In the genomic region with DNA sequence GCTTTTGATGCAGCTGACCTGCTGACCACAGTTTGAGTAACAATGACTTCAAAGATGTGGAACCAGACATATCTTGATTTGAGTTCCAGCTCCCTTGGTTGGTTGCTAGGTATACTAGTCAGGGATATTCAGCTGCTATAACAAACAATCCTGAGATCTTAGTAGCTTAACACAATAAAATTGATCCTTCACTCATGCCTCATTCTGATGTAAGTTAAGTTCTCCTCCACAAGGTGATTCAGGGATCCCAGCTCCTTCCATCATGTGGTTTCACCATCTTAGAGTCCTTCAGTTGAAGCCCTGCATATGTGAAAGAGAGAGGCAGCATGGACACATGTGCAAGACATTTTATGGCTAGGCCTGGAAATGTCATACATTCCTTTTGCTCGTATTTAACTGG, we compare ENCODE assay signal across 11 cellular contexts. TPM values are rescaled to one million over a fixed set of nuclear protein-coding genes. Genes with fewer than 3 reads are reported as not detected.
DNase-seq lines count a peak whose midpoint lies in the region; ATAC-seq and TF ChIP-seq lines count a peak whose summit lies in the region.
"Had no signal": no experiment of that assay in that cellular context is flagged by ENCODE, and none has a peak within 500 bp of the region (broad histone marks: within the 10 kb centered on the region; RNA-seq: fewer than 3 reads in every experiment).

No MANE protein-coding gene starts in this region.

- H3K9me3 ChIP-seq in mucosa of descending colon, result no peaks in the 10 kb centered on the region

- H3K27ac Mint-ChIP-seq in T-helper 2 cell treated with Interferon-gamma antibody and Interleukin-4, amounts not matched to agents 5 μg/mL and 100 μg/mL, for 36 hours, result peak overlapping the region; percentile 81

- TF ChIP-seq CTCF in mucosa of descending colon (IDR thresholded peaks at IDR 0.05), result no peak
- TF ChIP-seq CTCF in omental fat pad (IDR thresholded peaks at IDR 0.05), result no peak

- no peaks in the 10 kb centered on the region for H3K27me3 Mint-ChIP-seq in T-helper 2 cell treated with Interferon-gamma antibody and Interleukin-4, amounts not matched to agents 5 μg/mL and 100 μg/mL, for 36 hours (ENCODE audit: low read depth)

- H3K4me1 ChIP-seq in mucosa of descending colon (ENCODE audit: low read depth), result no peaks in the 10 kb centered on the region

- no peak for DNase-seq in T-helper 2 cell treated with Interferon-gamma antibody and Interleukin-4, amounts not matched to agents 5 μg/mL and 100 μg/mL, for 36 hours (ENCODE audit: low spot score)
- DNase-seq in T-helper 2 cell, result no peak
- DNase-seq in mucosa of descending colon, result no peak
- DNase-seq in NCI-H1694 (lab: John Stamatoyannopoulos, UW), result no peak
- no peak for DNase-seq in omental fat pad (ENCODE audit: low spot score)
- no peak for DNase-seq in islet precursor cell
- DNase-seq: NCI-H1105 had no signal

- intact Hi-C loops in mucosa of descending colon (cut with DNase I, micrococcal nuclease), result no loop called here

- no peak overlapping the region for H3K4me3 Mint-ChIP-seq in T-helper 2 cell treated with Interferon-gamma antibody and Interleukin-4, amounts not matched to agents 5 μg/mL and 100 μg/mL, for 36 hours

- H3K36me3 ChIP-seq in mucosa of descending colon (ENCODE audit: low read depth), result no peaks in the 10 kb centered on the region

- no peaks in the 10 kb centered on the region for H3K36me3 Mint-ChIP-seq in T-helper 2 cell treated with Interferon-gamma antibody and Interleukin-4, amounts not matched to agents 5 μg/mL and 100 μg/mL, for 36 hours (ENCODE audit: low read depth)

- H3K9me3 Mint-ChIP-seq in T-helper 2 cell treated with Interferon-gamma antibody and Interleukin-4, amounts not matched to agents 5 μg/mL and 100 μg/mL, for 36 hours, result no peaks in the 10 kb centered on the region

- H3K4me1 Mint-ChIP-seq in T-helper 2 cell treated with Interferon-gamma antibody and Interleukin-4, amounts not matched to agents 5 μg/mL and 100 μg/mL, for 36 hours (ENCODE audit: low read depth), result peaks cover 18% of the 10 kb centered on the region

- no peak overlapping the region for H3K4me3 ChIP-seq in mucosa of descending colon

- ATAC-seq in GM21529 (IDR thresholded peaks at IDR 0.05; ENCODE audit: unreplicated experiment) (peak; percentile 13), HG03460 (IDR thresholded peaks at IDR 0.05; ENCODE audit: unreplicated experiment) (peak; percentile 20), mucosa of descending colon (peak; percentile 19), omental fat pad (ENCODE audit: low FRiP score) (no peak)

RNA-seq across cellular contexts. Expression of gene SMIM9, which starts 7.3 kb away (rescaled TPM):
- not detected for total RNA-seq in mucosa of descending colon
- total RNA-seq in omental fat pad, result 1 to 10 TPM in 1 of 4 donors, not detected in 3; 7.3 TPM
- total RNA-seq: glomerular endothelial cell, temporal lobe had no signal

RNA-seq across cellular contexts. Expression of gene MPP1, which starts 21.9 kb away (rescaled TPM):
- 10 to 100 TPM; 28.9 to 38.5 (median 37.3) TPM for total RNA-seq in mucosa of descending colon
- total RNA-seq in omental fat pad, result 100 to 1,000 TPM in 1 of 4 donors, 10 to 100 TPM in 3; 41.8 to 162 (median 45.5) TPM

RNA-seq across cellular contexts. Expression of gene F8A1, which starts 59.0 kb away (rescaled TPM):
- total RNA-seq in mucosa of descending colon (10 to 100 TPM; 27.8 to 45.8 (median 31.2) TPM), omental fat pad (1 to 10 TPM in 3 of 4 donors, under 1 TPM in 1; 0.63 to 9.7 (median 5.5) TPM)
